Comparison of ENCODE assay signal across 19 cellular contexts in genomic region chr1:230056098-230056497, GRCh38. TPM values are rescaled to one million over a fixed set of nuclear protein-coding genes. Genes with fewer than 3 reads are reported as not detected.
DNase-seq lines count a peak whose midpoint lies in the region; ATAC-seq and TF ChIP-seq lines count a peak whose summit lies in the region.
"Had no signal": no experiment of that assay in that cellular context is flagged by ENCODE, and none has a peak within 500 bp of the region (broad histone marks: within the 10 kb centered on the region; RNA-seq: fewer than 3 reads in every experiment).

No MANE protein-coding gene starts in this region.

- H3K4me3 ChIP-seq in HEK293 (ENCODE audit: low read depth, low read length): no peak overlapping the region
- no peak overlapping the region for H3K4me3 ChIP-seq in body of pancreas
- no peak overlapping the region for H3K4me3 ChIP-seq in adrenal gland
- H3K4me3 ChIP-seq: GM23338 had no signal

- H3K4me1 ChIP-seq in HEK293 (ENCODE audit: control insufficient read depth, insufficient read depth, low read length) (no peaks in the 10 kb centered on the region), body of pancreas (peaks cover 40% of the 10 kb centered on the region), adrenal gland (replicated peaks in 1 of 2) (peaks cover 0 to 10% of the 10 kb centered on the region in 2 donors)
- H3K4me1 ChIP-seq: BE2C had no signal

- WGBS in body of pancreas, 2 donors: 23 to 29% methylated on average over 1 of the region's 1 CpG
- 85 to 91% (median 87%) methylated on average over 1 of the region's 1 CpG for WGBS in adrenal gland, 4 donors

- POLR2A ChIA-PET in HEK293 (lab: Yijun Ruan, JAX): interaction anchor here (0.6 kb wide), 1 partner anchor 339 kb away, joined by 4 read pairs; no protein-coding TSS in a partner anchor
- POLR2A ChIA-PET in HEK293T (lab: Yijun Ruan, JAX): interaction anchor here (0.5 to 1.3 kb wide), 2 partner anchors 10 to 18 kb away, joined by 3 to 4 read pairs; no protein-coding TSS in a partner anchor

- no peak for TF ChIP-seq POLR2A in body of pancreas (IDR thresholded peaks at IDR 0.05)
- TF ChIP-seq POLR2A in adrenal gland (IDR thresholded peaks at IDR 0.05): no peak

- TF ChIP-seq CTCF in HEK293 (tag by site-specific recombination; IDR thresholded peaks at IDR 0.05): no peak
- TF ChIP-seq CTCF in body of pancreas (IDR thresholded peaks at IDR 0.05): no peak
- TF ChIP-seq CTCF in adrenal gland (IDR thresholded peaks at IDR 0.05): no peak

- intact Hi-C loops in body of pancreas (cut with DNase I) (no loop called here), adrenal gland (cut with DNase I) (loop anchor here in 1 of 2 donors (10.0 kb wide), 1 partner anchor 381 kb away; no protein-coding TSS in a partner anchor), left cardiac atrium (cut with DNase I) (no loop called here)

- H3K27me3 ChIP-seq in body of pancreas (no peaks in the 10 kb centered on the region), adrenal gland (no peaks in the 10 kb centered on the region)
- H3K27me3 ChIP-seq: BE2C had no signal

- CTCF ChIA-PET in HEK293 (lab: Yijun Ruan, JAX): interaction anchor here (1.4 to 1.8 kb wide), 2 partner anchors 206 to 254 kb away, joined by 3 to 4 read pairs; no protein-coding TSS in a partner anchor
- CTCF ChIA-PET in HEK293T (lab: Yijun Ruan, JAX): no interaction called here

- no peak for DNase-seq in HEK293T (ENCODE audit: extremely low spot score)
- DNase-seq in NCI-H69 (lab: John Stamatoyannopoulos, UW): peak; percentile 17
- peak in 2 of 4 donors; percentile 43 to 46 for DNase-seq in body of pancreas
- no peak for DNase-seq in adrenal gland
- DNase-seq in NOMO-1 treated with dmso at 0.1 percent for 144 hours (lab: John Stamatoyannopoulos, UW; ENCODE audit: unreplicated experiment): no peak
- DNase-seq in left cardiac atrium: no peak
- DNase-seq: ACHN; BE2C; C1 segment of cervical spinal cord; CD4-positive, CD25-positive, alpha-beta regulatory T cell; CD8-positive, alpha-beta memory T cell; COR-L47; DMS 273 treated with DMSO at 0.1 percent for 48 hours; DMS79; GDM1; HCEC 1CT had no signal

- ATAC-seq in body of pancreas (peak; percentile 73), left cardiac atrium (no peak)
- ATAC-seq: GM23338, HepG2 had no signal

- H3K36me3 ChIP-seq in HEK293 (ENCODE audit: control insufficient read depth in 2 of 2, insufficient read depth in 1 of 2, low read length in 2 of 2): no peaks in the 10 kb centered on the region
- H3K36me3 ChIP-seq in body of pancreas (replicated peaks in 1 of 2; ENCODE audit: insufficient read depth in 1 of 2, low read depth in 2 of 2): no peaks in the 10 kb centered on the region
- no peaks in the 10 kb centered on the region for H3K36me3 ChIP-seq in adrenal gland (replicated peaks in 1 of 2)
- H3K36me3 ChIP-seq: BE2C had no signal

- H3K27ac ChIP-seq in HEK293 (ENCODE audit: extremely low read depth, low read depth, low read length): no peak overlapping the region
- peak overlapping the region in 3 of 4 donors; percentile 85 to 90 (median 86) for H3K27ac ChIP-seq in body of pancreas
- H3K27ac ChIP-seq in adrenal gland: no peak overlapping the region

- H3K9me3 ChIP-seq in HEK293 (ENCODE audit: control insufficient read depth, insufficient read depth, low read depth, low read length) (no peaks in the 10 kb centered on the region), body of pancreas (no peaks in the 10 kb centered on the region), adrenal gland (replicated peaks in 1 of 3) (no peaks in the 10 kb centered on the region)
- H3K9me3 ChIP-seq: BE2C had no signal

TF ChIP-seq in HEK293, 187 proteins besides CTCF, POLR2A, EP300 and RAD21 (continues in another document):
- TF ChIP-seq ZFP37 (tag by site-specific recombination; IDR thresholded peaks at IDR 0.05): no peak
- no peak for TF ChIP-seq ZNF157 (tag by site-specific recombination; IDR thresholded peaks at IDR 0.05)
- no peak for TF ChIP-seq PRDM2 (tag by site-specific recombination; IDR thresholded peaks at IDR 0.05; ENCODE audit: borderline replicate concordance)

TF ChIP-seq in HEK293T, 16 proteins besides CTCF, POLR2A, EP300 and RAD21:
- no peak for TF ChIP-seq HDGF (IDR thresholded peaks at IDR 0.05; ENCODE audit: borderline replicate concordance)
- no peak for TF ChIP-seq ELF4 (IDR thresholded peaks at IDR 0.05)
- no peak for TF ChIP-seq SP1 (IDR thresholded peaks at IDR 0.05)
- TF ChIP-seq L3MBTL2 (conservative IDR thresholded peaks at IDR 0.05): no peak
- no peak for TF ChIP-seq CTBP1 (IDR thresholded peaks at IDR 0.05; ENCODE audit: borderline replicate concordance)
- TF ChIP-seq FOXK2 (IDR thresholded peaks at IDR 0.05): no peak
- no peak for TF ChIP-seq ZNF384 (IDR thresholded peaks at IDR 0.05)
- peak; percentile 69 for TF ChIP-seq PKNOX1 (IDR thresholded peaks at IDR 0.05)

RNA-seq across cellular contexts. Expression of gene GALNT2, which starts 10.9 kb away (rescaled TPM):
- 10 to 100 TPM; 45.9 to 68.6 TPM for total RNA-seq in body of pancreas
- total RNA-seq in adrenal gland: 100 to 1,000 TPM in 4 of 8 donors, 10 to 100 TPM in 4; 54.1 to 220 (median 95.5) TPM
- 100 to 1,000 TPM in 1 of 3 donors, 10 to 100 TPM in 2; 22.3 to 164 (median 39.1) TPM for polyA plus RNA-seq in adrenal gland
- 10 to 100 TPM; 36.8 to 50.7 TPM for total RNA-seq in left cardiac atrium

Comparison
In these comparisons a context has a peak if more than half of its experiments do, and no peak if none do; other contexts are left out.
1. H3K27ac ChIP-seq: peak in body of pancreas (3 of 4); none in HEK293 (single experiment) and adrenal gland (0 of 5).